In the genomic region with DNA sequence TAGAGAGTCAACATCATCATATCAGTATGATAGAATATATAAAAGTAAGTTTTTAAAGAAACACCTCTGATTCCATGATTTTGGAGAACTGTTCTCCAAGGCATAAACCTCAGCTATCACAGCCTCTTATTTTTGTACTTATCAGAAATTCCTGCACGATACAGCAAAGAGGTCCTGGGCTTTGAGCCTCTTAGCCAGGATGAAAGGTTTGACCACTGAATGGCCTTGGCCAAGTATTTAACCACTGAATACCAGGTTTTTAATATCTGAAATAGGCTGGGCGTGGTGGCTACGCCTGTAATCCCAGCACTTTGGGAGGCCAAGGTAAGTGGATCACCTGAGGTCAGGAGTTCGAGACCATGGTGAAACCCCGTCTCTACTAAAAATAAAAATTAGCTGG, we compare ENCODE assay signal across 4 cellular contexts.
"Had no signal": no experiment of that assay in that cellular context is flagged by ENCODE, and none has a peak within 500 bp of the region (broad histone marks: within the 10 kb centered on the region; RNA-seq: fewer than 3 reads in every experiment).

No MANE protein-coding gene starts in this region.

- ATAC-seq: GM23338 had no signal

- H3K27ac Mint-ChIP-seq: GM23338, H9 had no signal

- H3K4me3 Mint-ChIP-seq: GM23338, H9 had no signal

- DNase-seq: H9, HCEC 1CT, IMR-90 had no signal
